ENCODE assay signal across 39 cellular contexts in the genomic region with DNA sequence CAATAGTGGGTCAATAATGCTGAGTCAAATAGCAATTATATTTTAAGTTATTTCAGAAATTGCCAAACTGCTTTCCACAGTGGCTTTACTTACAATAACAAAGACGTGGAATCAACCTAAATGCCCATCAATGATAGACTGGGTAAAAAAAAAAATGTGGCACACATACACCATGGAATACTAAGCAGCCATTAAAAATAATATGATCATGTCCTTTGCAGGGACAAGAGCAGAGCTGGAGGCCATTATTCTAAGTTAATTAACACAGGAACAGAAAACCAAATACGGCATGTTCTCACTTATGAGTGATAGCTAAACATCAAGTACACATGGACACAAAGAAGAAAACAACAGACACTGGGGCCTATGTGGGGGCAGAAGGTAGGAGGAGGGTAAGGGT. TPM values are rescaled to one million over a fixed set of nuclear protein-coding genes. Genes with fewer than 3 reads are reported as not detected.
"Had no signal": no experiment of that assay in that cellular context is flagged by ENCODE, and none has a peak within 500 bp of the region (broad histone marks: within the 10 kb centered on the region; RNA-seq: fewer than 3 reads in every experiment).

No MANE protein-coding gene starts in this region.

- H3K4me1 Mint-ChIP-seq: activated B cell treated with CpG ODN at 0.5 μM for 24 hours; activated CD4-positive, alpha-beta T cell treated with anti-CD3 and anti-CD28 coated beads, Interleukin-2, amount 10 ng/mL, durations not matched to agents 24 days and 14 days; activated naive CD8-positive, alpha-beta T cell treated with anti-CD3 and anti-CD28 coated beads for 36 hours; activated T-helper 17 cell treated with anti-CD3 and anti-CD28 coated beads, Interleukin-2, amount 50 U/mL, for 72 hours had no signal

- H3K36me3 Mint-ChIP-seq: activated CD4-positive, alpha-beta memory T cell treated with anti-CD3 and anti-CD28 coated beads for 36 hours; activated naive CD4-positive, alpha-beta T cell treated with anti-CD3 and anti-CD28 coated beads, Interleukin-2, amount 50 U/mL, for 72 hours had no signal

- H3K4me1 ChIP-seq: adrenal gland, breast epithelium had no signal

- H3K9me3 Mint-ChIP-seq: activated CD4-positive, alpha-beta memory T cell treated with anti-CD3 and anti-CD28 coated beads for 36 hours; activated naive CD4-positive, alpha-beta T cell treated with anti-CD3 and anti-CD28 coated beads for 36 hours; activated naive CD4-positive, alpha-beta T cell treated with anti-CD3 and anti-CD28 coated beads, Interleukin-2, amount 50 U/mL, for 72 hours; activated naive CD8-positive, alpha-beta T cell treated with anti-CD3 and anti-CD28 coated beads for 36 hours; activated T-cell treated with anti-CD3 and anti-CD28 coated beads, Interleukin-2, amount 50 U/mL, for 4 hours; activated T-helper 1 cell treated with anti-CD3 and anti-CD28 coated beads, Interleukin-12 subunit alpha, Interleukin-12 subunit beta, Interleukin-2, Interleukin-4 antibody, amounts not matched to agents 30 ng/mL and 10 ng/mL and 1 ng/mL, durations not matched to agents 14 hours and 24 hours and 36 hours; activated T-helper 17 cell treated with anti-CD3 and anti-CD28 coated beads, Interleukin-2, amount 50 U/mL, for 72 hours; T-helper 1 cell treated with Interleukin-12 subunit alpha and Interleukin-12 subunit beta and Interleukin-4 antibody, amounts not matched to agents 30 μg/mL and 1 μg/mL, for 36 hours; T-helper 2 cell treated with Interferon-gamma antibody and Interleukin-4, amounts not matched to agents 5 μg/mL and 100 μg/mL, for 36 hours had no signal

- ATAC-seq: activated CD8-positive, alpha-beta T cell treated with anti-CD3 and anti-CD28 coated beads for 36 hours; activated naive CD4-positive, alpha-beta T cell treated with anti-CD3 and anti-CD28 coated beads, Interleukin-2, amount 50 U/mL, for 72 hours; activated T-cell treated with anti-CD3 and anti-CD28 coated beads, Interleukin-2, amount 50 U/mL, for 4 hours; activated T-cell treated with anti-CD3 and anti-CD28 coated beads, Interleukin-2, amount 50 U/mL, for 72 hours; activated T-helper 17 cell treated with anti-CD3 and anti-CD28 coated beads, Interleukin-2, amount 50 U/mL, for 72 hours; body of pancreas had no signal

- DNase-seq: activated B cell treated with CpG ODN at 0.5 μM for 24 hours; activated CD4-positive, alpha-beta memory T cell treated with anti-CD3 and anti-CD28 coated beads for 36 hours; activated CD4-positive, alpha-beta T cell treated with anti-CD3 and anti-CD28 coated beads for 4 hours; activated CD4-positive, alpha-beta T cell treated with anti-CD3 and anti-CD28 coated beads, Interleukin-2, amount 10 ng/mL, durations not matched to agents 24 days and 14 days; activated CD4-positive, alpha-beta T cell treated with anti-CD3 and anti-CD28 coated beads, Interleukin-2, amount 50 U/mL, for 1 hour; activated CD4-positive, alpha-beta T cell treated with anti-CD3 and anti-CD28 coated beads, Interleukin-2, amount 50 U/mL, for 4 hours; activated CD4-positive, CD25-positive, alpha-beta regulatory T cell treated with anti-CD3 and anti-CD28 coated beads, Interleukin-2, amount 50 U/mL, for 72 hours; activated CD8-positive, alpha-beta memory T cell treated with anti-CD3 and anti-CD28 coated beads, Interleukin-2, amount 50 U/mL, for 4 hours; activated CD8-positive, alpha-beta T cell treated with anti-CD3 and anti-CD28 coated beads for 36 hours; activated effector memory CD4-positive, alpha-beta T cell treated with anti-CD3 and anti-CD28 coated beads, Interleukin-2, amount 50 U/mL, for 16 hours; activated gamma-delta T cell treated with Interleukin-2 at 50 U/mL for 16 hours; activated naive CD4-positive, alpha-beta T cell; activated naive CD4-positive, alpha-beta T cell treated with anti-CD3 and anti-CD28 coated beads for 36 hours; activated naive CD4-positive, alpha-beta T cell treated with anti-CD3 and anti-CD28 coated beads, Interleukin-2, amount 50 U/mL, for 16 hours; activated naive CD8-positive, alpha-beta T cell treated with anti-CD3 and anti-CD28 coated beads for 36 hours; activated T-cell treated with anti-CD3 and anti-CD28 coated beads for 4 hours; activated T-cell treated with anti-CD3 and anti-CD28 coated beads, Interleukin-2, amount 50 U/mL, for 1 hour; activated T-cell treated with anti-CD3 and anti-CD28 coated beads, Interleukin-2, amount 50 U/mL, for 4 hours; activated T-cell treated with anti-CD3 and anti-CD28 coated beads, Interleukin-2, amount 50 U/mL, for 72 hours; adrenal gland; amniotic stem cell; aorta; body of pancreas; brain microvascular endothelial cell; central memory CD4-positive, alpha-beta T cell; T-helper 2 cell; T-helper 9 cell had no signal

- H3K4me3 ChIP-seq: adrenal gland, body of pancreas, breast epithelium had no signal

- H3K27me3 ChIP-seq: adrenal gland, body of pancreas, brain microvascular endothelial cell, breast epithelium had no signal

- H3K27ac Mint-ChIP-seq: activated B cell treated with CpG ODN at 0.5 μM for 24 hours; activated CD4-positive, alpha-beta memory T cell treated with anti-CD3 and anti-CD28 coated beads for 36 hours; activated CD4-positive, alpha-beta T cell treated with anti-CD3 and anti-CD28 coated beads, Interleukin-2, amount 10 ng/mL, durations not matched to agents 24 days and 14 days; activated CD8-positive, alpha-beta T cell treated with anti-CD3 and anti-CD28 coated beads for 36 hours; activated naive CD4-positive, alpha-beta T cell treated with anti-CD3 and anti-CD28 coated beads for 36 hours; activated naive CD4-positive, alpha-beta T cell treated with anti-CD3 and anti-CD28 coated beads, Interleukin-2, amount 50 U/mL, for 72 hours; activated naive CD8-positive, alpha-beta T cell treated with anti-CD3 and anti-CD28 coated beads for 36 hours; activated T-cell treated with anti-CD3 and anti-CD28 coated beads, Interleukin-2, amount 50 U/mL, for 72 hours; activated T-helper 1 cell treated with anti-CD3 and anti-CD28 coated beads, Interleukin-12 subunit alpha, Interleukin-12 subunit beta, Interleukin-2, Interleukin-4 antibody, amounts not matched to agents 30 ng/mL and 10 ng/mL and 1 ng/mL, durations not matched to agents 14 hours and 24 hours and 36 hours; activated T-helper 17 cell treated with anti-CD3 and anti-CD28 coated beads, Interleukin-2, amount 50 U/mL, for 72 hours; T-helper 1 cell treated with Interleukin-12 subunit alpha and Interleukin-12 subunit beta and Interleukin-4 antibody, amounts not matched to agents 30 μg/mL and 1 μg/mL, for 36 hours; T-helper 2 cell treated with Interferon-gamma antibody and Interleukin-4, amounts not matched to agents 5 μg/mL and 100 μg/mL, for 36 hours had no signal

- H3K9me3 ChIP-seq: adrenal gland, body of pancreas had no signal

- FAIRE-seq: astrocyte, TTC549 had no signal

- H3K36me3 ChIP-seq: adrenal gland, brain microvascular endothelial cell, breast epithelium had no signal

- H3K27ac ChIP-seq: adrenal gland, body of pancreas, brain microvascular endothelial cell, breast epithelium, VCaP had no signal

- H3K4me3 Mint-ChIP-seq: activated B cell treated with CpG ODN at 0.5 μM for 24 hours; activated CD4-positive, alpha-beta memory T cell treated with anti-CD3 and anti-CD28 coated beads for 36 hours; activated CD4-positive, alpha-beta T cell treated with anti-CD3 and anti-CD28 coated beads, Interleukin-2, amount 10 ng/mL, durations not matched to agents 24 days and 14 days; activated CD8-positive, alpha-beta T cell treated with anti-CD3 and anti-CD28 coated beads for 36 hours; activated naive CD4-positive, alpha-beta T cell treated with anti-CD3 and anti-CD28 coated beads for 36 hours; activated naive CD8-positive, alpha-beta T cell treated with anti-CD3 and anti-CD28 coated beads for 36 hours; activated T-cell treated with anti-CD3 and anti-CD28 coated beads, Interleukin-2, amount 50 U/mL, for 4 hours; activated T-cell treated with anti-CD3 and anti-CD28 coated beads, Interleukin-2, amount 50 U/mL, for 72 hours; activated T-helper 1 cell treated with anti-CD3 and anti-CD28 coated beads, Interleukin-12 subunit alpha, Interleukin-12 subunit beta, Interleukin-2, Interleukin-4 antibody, amounts not matched to agents 30 ng/mL and 10 ng/mL and 1 ng/mL, durations not matched to agents 14 hours and 24 hours and 36 hours; activated T-helper 17 cell treated with anti-CD3 and anti-CD28 coated beads, Interleukin-2, amount 50 U/mL, for 72 hours; T-helper 1 cell treated with Interleukin-12 subunit alpha and Interleukin-12 subunit beta and Interleukin-4 antibody, amounts not matched to agents 30 μg/mL and 1 μg/mL, for 36 hours; T-helper 2 cell treated with Interferon-gamma antibody and Interleukin-4, amounts not matched to agents 5 μg/mL and 100 μg/mL, for 36 hours had no signal

RNA-seq across cellular contexts. Expression of gene CYP3A4, which starts 15.0 kb away (rescaled TPM):
- total RNA-seq: activated B cell treated with CpG ODN at 0.5 μM for 24 hours; activated CD4-positive, alpha-beta memory T cell treated with anti-CD3 and anti-CD28 coated beads for 36 hours; activated CD4-positive, alpha-beta T cell treated with anti-CD3 and anti-CD28 coated beads, Interleukin-2, amount 10 ng/mL, durations not matched to agents 24 days and 14 days; activated CD8-positive, alpha-beta memory T cell treated with anti-CD3 and anti-CD28 coated beads for 36 hours; activated CD8-positive, alpha-beta T cell treated with anti-CD3 and anti-CD28 coated beads for 36 hours; activated naive CD4-positive, alpha-beta T cell treated with anti-CD3 and anti-CD28 coated beads for 36 hours; activated naive CD8-positive, alpha-beta T cell treated with anti-CD3 and anti-CD28 coated beads for 36 hours; activated T-cell treated with anti-CD3 and anti-CD28 coated beads, Interleukin-2, amount 50 U/mL, for 72 hours; activated T-helper 1 cell treated with anti-CD3 and anti-CD28 coated beads, Interleukin-12 subunit alpha, Interleukin-12 subunit beta, Interleukin-2, Interleukin-4 antibody, amounts not matched to agents 30 ng/mL and 10 ng/mL and 1 ng/mL, durations not matched to agents 14 hours and 24 hours and 36 hours; activated T-helper 17 cell treated with anti-CD3 and anti-CD28 coated beads, Interleukin-2, amount 50 U/mL, for 72 hours; aorta; astrocyte; cardiac septum; cerebellum had no signal

RNA-seq across cellular contexts. Expression of gene CYP3A43, which starts 28.8 kb away (rescaled TPM):
- total RNA-seq: activated B cell treated with CpG ODN at 0.5 μM for 24 hours; activated CD4-positive, alpha-beta memory T cell treated with anti-CD3 and anti-CD28 coated beads for 36 hours; activated CD4-positive, alpha-beta T cell treated with anti-CD3 and anti-CD28 coated beads, Interleukin-2, amount 10 ng/mL, durations not matched to agents 24 days and 14 days; activated CD8-positive, alpha-beta memory T cell treated with anti-CD3 and anti-CD28 coated beads for 36 hours; activated CD8-positive, alpha-beta T cell treated with anti-CD3 and anti-CD28 coated beads for 36 hours; activated naive CD4-positive, alpha-beta T cell treated with anti-CD3 and anti-CD28 coated beads for 36 hours; activated naive CD4-positive, alpha-beta T cell treated with anti-CD3 and anti-CD28 coated beads, Interleukin-2, amount 50 U/mL, for 72 hours; activated naive CD8-positive, alpha-beta T cell treated with anti-CD3 and anti-CD28 coated beads for 36 hours; activated T-cell treated with anti-CD3 and anti-CD28 coated beads, Interleukin-2, amount 50 U/mL, for 4 hours; activated T-helper 1 cell treated with anti-CD3 and anti-CD28 coated beads, Interleukin-12 subunit alpha, Interleukin-12 subunit beta, Interleukin-2, Interleukin-4 antibody, amounts not matched to agents 30 ng/mL and 10 ng/mL and 1 ng/mL, durations not matched to agents 14 hours and 24 hours and 36 hours; adrenal gland; astrocyte; breast epithelium; cardiac septum; cerebellum had no signal
- polyA plus RNA-seq: adrenal gland, aorta had no signal
